In genomic region chr5:26323794-26324193, GRCh38 we compare ENCODE assay signal across 27 cellular contexts.
"Had no signal": no experiment of that assay in that cellular context is flagged by ENCODE, and none has a peak within 500 bp of the region (broad histone marks: within the 10 kb centered on the region; RNA-seq: fewer than 3 reads in every experiment).

No MANE protein-coding gene starts in this region.

- H3K4me3 Mint-ChIP-seq: activated CD4-positive, alpha-beta memory T cell treated with anti-CD3 and anti-CD28 coated beads for 36 hours; activated CD4-positive, alpha-beta T cell treated with anti-CD3 and anti-CD28 coated beads for 36 hours; activated CD4-positive, alpha-beta T cell treated with anti-CD3 and anti-CD28 coated beads, Interleukin-2, amount 10 ng/mL, durations not matched to agents 24 days and 14 days; activated CD8-positive, alpha-beta memory T cell treated with anti-CD3 and anti-CD28 coated beads, Interleukin-2, amount 10 ng/mL, durations not matched to agents 7 days and 5 days; activated CD8-positive, alpha-beta T cell treated with anti-CD3 and anti-CD28 coated beads, Interleukin-2, amount 10 ng/mL, durations not matched to agents 7 days and 5 days; activated naive CD8-positive, alpha-beta T cell; activated T-cell treated with anti-CD3 and anti-CD28 coated beads, Interleukin-2, amount 50 U/mL, for 24 hours; activated T-cell treated with anti-CD3 and anti-CD28 coated beads, Interleukin-2, amount 50 U/mL, for 72 hours; dendritic cell treated with granulocyte-macrophage colony-stimulating factor and Interleukin-4, amounts not matched to agents 40 ng/mL and 50 ng/mL, for 4 days; endodermal cell had no signal

- H3K27ac ChIP-seq: body of pancreas, coronary artery, dorsolateral prefrontal cortex had no signal

- H3K4me1 ChIP-seq: body of pancreas had no signal

- H3K9me3 ChIP-seq: body of pancreas had no signal

- H3K27me3 ChIP-seq: body of pancreas, dorsolateral prefrontal cortex had no signal

- H3K27ac Mint-ChIP-seq: activated CD4-positive, alpha-beta memory T cell treated with anti-CD3 and anti-CD28 coated beads for 36 hours; activated CD4-positive, alpha-beta T cell treated with anti-CD3 and anti-CD28 coated beads for 36 hours; activated CD4-positive, alpha-beta T cell treated with anti-CD3 and anti-CD28 coated beads, Interleukin-2, amount 10 ng/mL, durations not matched to agents 24 days and 14 days; activated CD8-positive, alpha-beta memory T cell treated with anti-CD3 and anti-CD28 coated beads, Interleukin-2, amount 10 ng/mL, durations not matched to agents 7 days and 5 days; activated CD8-positive, alpha-beta T cell treated with anti-CD3 and anti-CD28 coated beads, Interleukin-2, amount 10 ng/mL, durations not matched to agents 7 days and 5 days; activated naive CD8-positive, alpha-beta T cell; activated T-cell treated with anti-CD3 and anti-CD28 coated beads, Interleukin-2, amount 50 U/mL, for 24 hours; activated T-cell treated with anti-CD3 and anti-CD28 coated beads, Interleukin-2, amount 50 U/mL, for 72 hours; dendritic cell treated with granulocyte-macrophage colony-stimulating factor and Interleukin-4, amounts not matched to agents 40 ng/mL and 50 ng/mL, for 4 days; endodermal cell had no signal

- H3K9me3 Mint-ChIP-seq: activated CD4-positive, alpha-beta T cell treated with anti-CD3 and anti-CD28 coated beads, Interleukin-2, amount 10 ng/mL, durations not matched to agents 24 days and 14 days; dendritic cell treated with granulocyte-macrophage colony-stimulating factor and Interleukin-4, amounts not matched to agents 40 ng/mL and 50 ng/mL, for 4 days had no signal

- H3K4me1 Mint-ChIP-seq: activated CD4-positive, alpha-beta T cell treated with anti-CD3 and anti-CD28 coated beads for 36 hours; activated CD4-positive, alpha-beta T cell treated with anti-CD3 and anti-CD28 coated beads, Interleukin-2, amount 10 ng/mL, durations not matched to agents 24 days and 14 days; activated CD8-positive, alpha-beta memory T cell treated with anti-CD3 and anti-CD28 coated beads, Interleukin-2, amount 10 ng/mL, durations not matched to agents 7 days and 5 days; endodermal cell had no signal

- H3K27me3 Mint-ChIP-seq: activated CD4-positive, alpha-beta memory T cell treated with anti-CD3 and anti-CD28 coated beads for 36 hours; activated CD4-positive, alpha-beta T cell treated with anti-CD3 and anti-CD28 coated beads for 36 hours; activated CD4-positive, alpha-beta T cell treated with anti-CD3 and anti-CD28 coated beads, Interleukin-2, amount 10 ng/mL, durations not matched to agents 24 days and 14 days; activated CD8-positive, alpha-beta memory T cell treated with anti-CD3 and anti-CD28 coated beads, Interleukin-2, amount 10 ng/mL, durations not matched to agents 7 days and 5 days; activated naive CD8-positive, alpha-beta T cell; activated T-cell treated with anti-CD3 and anti-CD28 coated beads, Interleukin-2, amount 50 U/mL, for 24 hours; dendritic cell treated with granulocyte-macrophage colony-stimulating factor and Interleukin-4, amounts not matched to agents 40 ng/mL and 50 ng/mL, for 4 days had no signal

- H3K4me3 ChIP-seq: body of pancreas, coronary artery, dorsolateral prefrontal cortex had no signal

- DNase-seq: activated CD4-positive, alpha-beta memory T cell treated with anti-CD3 and anti-CD28 coated beads for 36 hours; activated CD4-positive, alpha-beta T cell treated with anti-CD3 and anti-CD28 coated beads for 36 hours; activated CD4-positive, alpha-beta T cell treated with anti-CD3 and anti-CD28 coated beads, Interleukin-2, amount 10 ng/mL, durations not matched to agents 24 days and 14 days; activated CD4-positive, CD25-positive, alpha-beta regulatory T cell; activated CD4-positive, CD25-positive, alpha-beta regulatory T cell treated with anti-CD3 and anti-CD28 coated beads, Interleukin-2, amount 50 U/mL, for 72 hours; activated CD8-positive, alpha-beta memory T cell treated with anti-CD3 and anti-CD28 coated beads, Interleukin-2, amount 10 ng/mL, durations not matched to agents 7 days and 5 days; activated CD8-positive, alpha-beta memory T cell treated with anti-CD3 and anti-CD28 coated beads, Interleukin-2, amount 50 U/mL, for 4 hours; activated CD8-positive, alpha-beta T cell treated with anti-CD3 and anti-CD28 coated beads, Interleukin-2, amount 10 ng/mL, durations not matched to agents 7 days and 5 days; activated gamma-delta T cell; activated naive CD4-positive, alpha-beta T cell; activated naive CD4-positive, alpha-beta T cell treated with anti-CD3 and anti-CD28 coated beads, Interleukin-2, amount 50 U/mL, for 16 hours; activated T-cell treated with anti-CD3 and anti-CD28 coated beads, Interleukin-2, amount 50 U/mL, for 24 hours; activated T-cell treated with anti-CD3 and anti-CD28 coated beads, Interleukin-2, amount 50 U/mL, for 72 hours; amniotic stem cell; anterior cingulate cortex; body of pancreas; central memory CD4-positive, alpha-beta T cell; cerebellar nuclear complex; dorsolateral prefrontal cortex; effector memory CD4-positive, alpha-beta T cell; endodermal cell; foreskin fibroblast; T-helper 2 cell had no signal

- ATAC-seq: activated CD4-positive, alpha-beta T cell treated with anti-CD3 and anti-CD28 coated beads for 36 hours; activated CD8-positive, alpha-beta memory T cell treated with anti-CD3 and anti-CD28 coated beads, Interleukin-2, amount 10 ng/mL, durations not matched to agents 7 days and 5 days; activated CD8-positive, alpha-beta T cell treated with anti-CD3 and anti-CD28 coated beads, Interleukin-2, amount 10 ng/mL, durations not matched to agents 7 days and 5 days; activated T-cell treated with anti-CD3 and anti-CD28 coated beads, Interleukin-2, amount 50 U/mL, for 72 hours; body of pancreas; esophagus mucosa had no signal

- H3K36me3 Mint-ChIP-seq: activated CD4-positive, alpha-beta memory T cell treated with anti-CD3 and anti-CD28 coated beads for 36 hours; activated CD8-positive, alpha-beta memory T cell treated with anti-CD3 and anti-CD28 coated beads, Interleukin-2, amount 10 ng/mL, durations not matched to agents 7 days and 5 days; activated naive CD8-positive, alpha-beta T cell had no signal
